1 cellular context compared by ENCODE assay signal in genomic region chr7:149279111-149279743, GRCh38.
TF ChIP-seq lines count a peak whose summit lies in the region.

No MANE protein-coding gene starts in this region.

TF ChIP-seq in K562, 482 proteins besides CTCF, POLR2A, EP300 and RAD21:
- peak; percentile 39; the same call in 1 of the 2 replicates for TF ChIP-seq EZH2 (IDR thresholded peaks at IDR 0.05; ENCODE audit: borderline replicate concordance, low read depth, low read length)
- no peak for TF ChIP-seq E4F1 (CRISPR knock-in tag; IDR thresholded peaks at IDR 0.05; ENCODE audit: borderline replicate concordance)
- TF ChIP-seq ZBTB40 (IDR thresholded peaks at IDR 0.05) = 0 out of 2 replicates have a peak, but pooled peaks have one; percentile 46
- no peak for TF ChIP-seq ZBTB40 (CRISPR knock-in tag; IDR thresholded peaks at IDR 0.05)
TF ChIP-seq in K562: peak in this region for 2.
